29 cellular contexts compared by ENCODE assay signal in genomic region chr10:123451607-123452245, GRCh38.
A peak's percentile ranks its signal among the peaks of the same experiment; 100 is the strongest.
DNase-seq lines count a peak whose midpoint lies in the region; ATAC-seq and TF ChIP-seq lines count a peak whose summit lies in the region.
"Had no signal": no experiment of that assay in that cellular context is flagged by ENCODE, and none has a peak within 500 bp of the region (broad histone marks: within the 10 kb centered on the region; RNA-seq: fewer than 3 reads in every experiment).

No MANE protein-coding gene starts in this region.

- H3K27me3 ChIP-seq in CD8-positive, alpha-beta memory T cell (ENCODE audit: insufficient read depth, low read length, poor library complexity, severe bottlenecking), result no peaks in the 10 kb centered on the region
- H3K27me3 ChIP-seq: SJCRH30, vagina had no signal

- POLR2A ChIA-PET in CD8-positive, alpha-beta memory T cell (lab: Charles Lee), result no interaction called here

- no peaks in the 10 kb centered on the region for H3K9me3 Mint-ChIP-seq in CD8-positive, alpha-beta memory T cell
- no peaks in the 10 kb centered on the region for H3K9me3 Mint-ChIP-seq in central memory CD8-positive, alpha-beta T cell
- no peaks in the 10 kb centered on the region for H3K9me3 Mint-ChIP-seq in natural killer cell
- H3K9me3 Mint-ChIP-seq: stimulated activated naive CD8-positive, alpha-beta T cell treated with anti-CD3 and anti-CD28 coated beads, Interleukin-15, Interleukin-2, amounts not matched to agents 100 ng/mL and 50 ng/mL, for 24 hours had no signal

- no peak overlapping the region for H3K4me3 ChIP-seq in CD8-positive, alpha-beta memory T cell (ENCODE audit: low read length)
- H3K4me3 ChIP-seq: esophagus squamous epithelium, HAP-1, SJCRH30, thoracic aorta, vagina had no signal

- H3K4me1 ChIP-seq in CD8-positive, alpha-beta memory T cell (ENCODE audit: insufficient read depth, low read length), result no peaks in the 10 kb centered on the region
- H3K4me1 ChIP-seq: esophagus squamous epithelium, HAP-1, vagina had no signal

- H3K9me3 ChIP-seq in CD8-positive, alpha-beta memory T cell (ENCODE audit: low read length), result no peaks in the 10 kb centered on the region
- H3K9me3 ChIP-seq: esophagus squamous epithelium, HAP-1, SJCRH30, thoracic aorta, vagina had no signal

- no peaks in the 10 kb centered on the region for H3K36me3 ChIP-seq in CD8-positive, alpha-beta memory T cell (ENCODE audit: insufficient read depth, low read length)
- H3K36me3 ChIP-seq: esophagus squamous epithelium, HAP-1, SJCRH30, thoracic aorta, vagina had no signal

- TF ChIP-seq CTCF in natural killer cell (IDR thresholded peaks at IDR 0.05), result no peak

- peak overlapping the region in 2 of 8 donors; percentile 11 to 13 for H3K27ac Mint-ChIP-seq in CD8-positive, alpha-beta memory T cell
- H3K27ac Mint-ChIP-seq in central memory CD8-positive, alpha-beta T cell (ENCODE audit: low read depth), result no peak overlapping the region
- H3K27ac Mint-ChIP-seq in natural killer cell, result peak overlapping the region in 1 of 2 donors; percentile 38
- H3K27ac Mint-ChIP-seq: activated CD8-positive, alpha-beta T cell treated with anti-CD3 and anti-CD28 coated beads, Interleukin-2, amount 10 ng/mL, durations not matched to agents 7 days and 5 days; B cell; stimulated activated naive CD8-positive, alpha-beta T cell treated with anti-CD3 and anti-CD28 coated beads, Interleukin-15, Interleukin-2, amounts not matched to agents 100 ng/mL and 50 ng/mL, for 24 hours had no signal

- peak; percentile 57 for ATAC-seq in central memory CD8-positive, alpha-beta T cell (replicated peaks; ENCODE audit: extremely low read depth, poor library complexity, severe bottlenecking)
- ATAC-seq in natural killer cell (peak in 2 of 3 donors; percentile 33 to 42), GM19023 (IDR thresholded peaks at IDR 0.05; ENCODE audit: unreplicated experiment) (no peak)
- ATAC-seq: activated CD8-positive, alpha-beta T cell treated with anti-CD3 and anti-CD28 coated beads, Interleukin-2, amount 10 ng/mL, durations not matched to agents 7 days and 5 days; left colon had no signal

- intact Hi-C loops in natural killer cell (cut with micrococcal nuclease), result no loop called here

- no peaks in the 10 kb centered on the region for H3K36me3 Mint-ChIP-seq in CD8-positive, alpha-beta memory T cell
- peaks cover 2% of the 10 kb centered on the region for H3K36me3 Mint-ChIP-seq in central memory CD8-positive, alpha-beta T cell (ENCODE audit: insufficient read depth)
- no peaks in the 10 kb centered on the region for H3K36me3 Mint-ChIP-seq in natural killer cell

- H3K27ac ChIP-seq in CD8-positive, alpha-beta memory T cell (ENCODE audit: low read depth, low read length), result no peak overlapping the region
- H3K27ac ChIP-seq: esophagus squamous epithelium, SJCRH30, thoracic aorta, vagina had no signal

- CTCF ChIA-PET in CD8-positive, alpha-beta memory T cell (lab: Charles Lee), result no interaction called here

- no peak for DNase-seq in CD8-positive, alpha-beta memory T cell
- DNase-seq in HuH-7.5 (ENCODE audit: low spot score) (peak; percentile 62), natural killer cell (no peak), NCI-H1092 (lab: John Stamatoyannopoulos, UW) (no peak), globus pallidus (ENCODE audit: low spot score) (no peak)
- DNase-seq in central memory CD8-positive, alpha-beta T cell (ENCODE audit: low spot score in 2 of 2), result no peak
- DNase-seq in activated naive CD4-positive, alpha-beta T cell (lab: John Stamatoyannopoulos, UW), result no peak
- DNase-seq: activated CD4-positive, CD25-positive, alpha-beta regulatory T cell treated with anti-CD3 and anti-CD28 coated beads, Interleukin-2, amount 50 U/mL, for 72 hours; activated CD8-positive, alpha-beta T cell treated with anti-CD3 and anti-CD28 coated beads, Interleukin-2, amount 10 ng/mL, durations not matched to agents 7 days and 5 days; activated effector memory CD4-positive, alpha-beta T cell treated with Interleukin-2 at 50 U/mL for 16 hours; activated T-cell treated with anti-CD3 and anti-CD28 coated beads for 4 hours; caudate nucleus; esophagus squamous epithelium; foreskin melanocyte; GF-D8; Kasumi-1; left colon; mesendoderm; NCI-H2029; NCI-H2227 treated with DMSO at 0.1 percent for 48 hours; NCI-H69; nucleus accumbens; SJCRH30 had no signal

- peak overlapping the region in 4 of 7 donors; percentile 6 to 56 (median 36) for H3K4me3 Mint-ChIP-seq in CD8-positive, alpha-beta memory T cell
- peak overlapping the region; percentile 10 for H3K4me3 Mint-ChIP-seq in central memory CD8-positive, alpha-beta T cell
- H3K4me3 Mint-ChIP-seq in natural killer cell, result peak overlapping the region; percentile 1
- H3K4me3 Mint-ChIP-seq: activated CD8-positive, alpha-beta T cell treated with anti-CD3 and anti-CD28 coated beads, Interleukin-2, amount 10 ng/mL, durations not matched to agents 7 days and 5 days; B cell; stimulated activated naive CD8-positive, alpha-beta T cell treated with anti-CD3 and anti-CD28 coated beads, Interleukin-15, Interleukin-2, amounts not matched to agents 100 ng/mL and 50 ng/mL, for 24 hours had no signal

- H3K27me3 Mint-ChIP-seq in CD8-positive, alpha-beta memory T cell, result peaks cover 0 to 2% of the 10 kb centered on the region in 2 donors
- H3K27me3 Mint-ChIP-seq in central memory CD8-positive, alpha-beta T cell, result no peaks in the 10 kb centered on the region
- peaks cover 0 to 11% of the 10 kb centered on the region in 2 donors for H3K27me3 Mint-ChIP-seq in natural killer cell (ENCODE audit: low read depth in 2 of 2)

- peaks cover 6 to 27% (median 14%) of the 10 kb centered on the region in 3 donors for H3K4me1 Mint-ChIP-seq in CD8-positive, alpha-beta memory T cell
- no peaks in the 10 kb centered on the region for H3K4me1 Mint-ChIP-seq in central memory CD8-positive, alpha-beta T cell
- peaks cover 0 to 11% of the 10 kb centered on the region in 2 donors for H3K4me1 Mint-ChIP-seq in natural killer cell
- H3K4me1 Mint-ChIP-seq: B cell had no signal
